In the genomic region with DNA sequence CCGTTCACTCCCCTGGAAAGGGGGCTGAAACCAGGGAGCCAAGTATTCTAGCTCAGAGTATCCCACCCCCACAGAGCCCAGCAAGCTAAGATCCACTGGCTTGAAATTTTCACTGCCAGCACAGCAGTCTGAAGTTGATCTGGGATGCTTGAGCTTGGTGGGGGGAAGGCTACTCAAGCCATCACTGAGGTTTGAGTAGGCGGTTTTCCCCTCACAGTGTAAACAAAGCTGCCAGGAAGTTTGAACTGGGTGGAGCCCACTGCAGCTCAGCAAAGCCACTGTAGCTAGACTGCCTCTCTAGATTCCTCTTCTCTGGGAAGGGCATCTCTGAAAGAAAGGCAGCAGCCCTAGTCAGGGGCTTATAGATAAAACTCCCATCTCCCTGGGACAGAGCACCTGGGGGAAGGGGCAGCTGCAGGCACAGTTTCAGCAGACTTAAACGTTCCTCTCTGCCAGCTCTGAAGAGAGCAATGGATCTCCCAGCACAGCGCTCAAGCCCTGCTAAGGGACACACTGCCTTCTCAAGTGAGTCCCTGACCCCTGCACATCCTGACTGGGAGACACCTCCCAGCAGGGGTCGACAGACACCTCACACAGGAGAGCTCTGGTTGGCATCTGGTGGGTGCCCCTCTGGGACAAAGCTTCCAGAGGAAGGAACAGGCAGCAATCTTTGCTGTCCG, we compare ENCODE assay signal across 8 cellular contexts.
DNase-seq lines count a peak whose midpoint lies in the region; ATAC-seq lines count a peak whose summit lies in the region.
"Not testable (repeated sequence)": the region's sequence is repeated elsewhere in the genome, so short reads cannot be mapped to it uniquely, and the experiment has no call there.

No MANE protein-coding gene starts in this region.

- H3K4me3 Mint-ChIP-seq in T-helper 17 cell; activated naive CD8-positive, alpha-beta T cell treated with anti-CD3 and anti-CD28 coated beads, Interleukin-2, amount 10 ng/mL, durations not matched to agents 7 days and 5 days; stimulated activated naive CD8-positive, alpha-beta T cell treated with anti-CD3 and anti-CD28 coated beads, Interleukin-15, amount 100 ng/mL, for 72 hours: not testable (repeated sequence)

- not testable (repeated sequence) for H3K36me3 Mint-ChIP-seq in T-helper 17 cell (ENCODE audit: low read depth); activated naive CD8-positive, alpha-beta T cell treated with anti-CD3 and anti-CD28 coated beads, Interleukin-2, amount 10 ng/mL, durations not matched to agents 7 days and 5 days

- H3K9me3 ChIP-seq in T-helper 17 cell (ENCODE audit: control insufficient read depth, low read length, poor library complexity, severe bottlenecking), result not testable (repeated sequence)

- not testable (repeated sequence) for DNase-seq in T-helper 17 cell; activated naive CD8-positive, alpha-beta T cell treated with anti-CD3 and anti-CD28 coated beads, Interleukin-2, amount 10 ng/mL, durations not matched to agents 7 days and 5 days; stimulated activated naive CD8-positive, alpha-beta T cell treated with anti-CD3 and anti-CD28 coated beads, Interleukin-15, amount 100 ng/mL, for 72 hours

- H3K27me3 Mint-ChIP-seq in T-helper 17 cell; activated naive CD8-positive, alpha-beta T cell treated with anti-CD3 and anti-CD28 coated beads, Interleukin-2, amount 10 ng/mL, durations not matched to agents 7 days and 5 days; stimulated activated naive CD8-positive, alpha-beta T cell treated with anti-CD3 and anti-CD28 coated beads, Interleukin-15, amount 100 ng/mL, for 72 hours: not testable (repeated sequence)

- not testable (repeated sequence) for H3K27ac Mint-ChIP-seq in T-helper 17 cell; activated naive CD8-positive, alpha-beta T cell treated with anti-CD3 and anti-CD28 coated beads, Interleukin-2, amount 10 ng/mL, durations not matched to agents 7 days and 5 days; stimulated activated naive CD8-positive, alpha-beta T cell treated with anti-CD3 and anti-CD28 coated beads, Interleukin-15, amount 100 ng/mL, for 72 hours

- not testable (repeated sequence) for H3K4me1 Mint-ChIP-seq in T-helper 17 cell; activated naive CD8-positive, alpha-beta T cell treated with anti-CD3 and anti-CD28 coated beads, Interleukin-2, amount 10 ng/mL, durations not matched to agents 7 days and 5 days; stimulated activated naive CD8-positive, alpha-beta T cell treated with anti-CD3 and anti-CD28 coated beads, Interleukin-15, amount 100 ng/mL, for 72 hours

- POLR2A ChIA-PET in activated naive CD8-positive, alpha-beta T cell treated with anti-CD3 and anti-CD28 coated beads, Interleukin-2, amount 10 ng/mL, durations not matched to agents 7 days and 5 days (lab: Charles Lee), result not testable (repeated sequence)

- ATAC-seq in GM18517 (IDR thresholded peaks at IDR 0.05; ENCODE audit: unreplicated experiment), result peak; percentile 81
- peak; percentile 62 for ATAC-seq in GM19397 (IDR thresholded peaks at IDR 0.05; ENCODE audit: unreplicated experiment)
- peak; percentile 66 for ATAC-seq in GM21619 (IDR thresholded peaks at IDR 0.05; ENCODE audit: unreplicated experiment)
- peak; percentile 56 for ATAC-seq in HG02763 (IDR thresholded peaks at IDR 0.05; ENCODE audit: unreplicated experiment)
- ATAC-seq in HG03280 (IDR thresholded peaks at IDR 0.05; ENCODE audit: unreplicated experiment), result peak; percentile 49
- peak; percentile 81 for ATAC-seq in T-helper 17 cell
- ATAC-seq in activated naive CD8-positive, alpha-beta T cell treated with anti-CD3 and anti-CD28 coated beads, Interleukin-2, amount 10 ng/mL, durations not matched to agents 7 days and 5 days (ENCODE audit: low read depth), result peak; percentile 56
- peak; percentile 63 for ATAC-seq in stimulated activated naive CD8-positive, alpha-beta T cell treated with anti-CD3 and anti-CD28 coated beads, Interleukin-15, amount 100 ng/mL, for 72 hours

- not testable (repeated sequence) for H3K9me3 Mint-ChIP-seq in activated naive CD8-positive, alpha-beta T cell treated with anti-CD3 and anti-CD28 coated beads, Interleukin-2, amount 10 ng/mL, durations not matched to agents 7 days and 5 days; stimulated activated naive CD8-positive, alpha-beta T cell treated with anti-CD3 and anti-CD28 coated beads, Interleukin-15, amount 100 ng/mL, for 72 hours
